ENCODE assay signal across 1 cellular context in genomic region chr3:113212845-113213375, GRCh38.
TF ChIP-seq lines count a peak whose summit lies in the region.

No MANE protein-coding gene starts in this region.

TF ChIP-seq in SK-N-SH, 30 proteins besides CTCF, POLR2A, EP300 and RAD21 (continued from another document):
- no peak for TF ChIP-seq FOXM1 (IDR thresholded peaks at IDR 0.05; ENCODE audit: low read depth)
- no peak for TF ChIP-seq YY1 (IDR thresholded peaks at IDR 0.05; ENCODE audit: low read depth)
- TF ChIP-seq, protein P1, sequence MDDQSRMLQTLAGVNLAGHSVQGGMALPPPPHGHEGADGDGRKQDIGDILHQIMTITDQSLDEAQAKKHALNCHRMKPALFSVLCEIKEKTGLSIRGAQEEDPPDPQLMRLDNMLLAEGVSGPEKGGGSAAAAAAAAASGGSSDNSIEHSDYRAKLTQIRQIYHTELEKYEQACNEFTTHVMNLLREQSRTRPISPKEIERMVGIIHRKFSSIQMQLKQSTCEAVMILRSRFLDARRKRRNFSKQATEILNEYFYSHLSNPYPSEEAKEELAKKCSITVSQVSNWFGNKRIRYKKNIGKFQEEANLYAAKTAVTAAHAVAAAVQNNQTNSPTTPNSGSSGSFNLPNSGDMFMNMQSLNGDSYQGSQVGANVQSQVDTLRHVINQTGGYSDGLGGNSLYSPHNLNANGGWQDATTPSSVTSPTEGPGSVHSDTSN (IDR thresholded peaks at IDR 0.05), result no peak
- TF ChIP-seq MXI1 (IDR thresholded peaks at IDR 0.05; ENCODE audit: low read depth, low read length), result no peak
- no peak for TF ChIP-seq TEAD4 (IDR thresholded peaks at IDR 0.05; ENCODE audit: borderline replicate concordance, insufficient read depth)
- no peak for TF ChIP-seq EZH2phosphoT487 (IDR thresholded peaks at IDR 0.05; ENCODE audit: borderline replicate concordance, low read depth)
- TF ChIP-seq, protein P2, sequence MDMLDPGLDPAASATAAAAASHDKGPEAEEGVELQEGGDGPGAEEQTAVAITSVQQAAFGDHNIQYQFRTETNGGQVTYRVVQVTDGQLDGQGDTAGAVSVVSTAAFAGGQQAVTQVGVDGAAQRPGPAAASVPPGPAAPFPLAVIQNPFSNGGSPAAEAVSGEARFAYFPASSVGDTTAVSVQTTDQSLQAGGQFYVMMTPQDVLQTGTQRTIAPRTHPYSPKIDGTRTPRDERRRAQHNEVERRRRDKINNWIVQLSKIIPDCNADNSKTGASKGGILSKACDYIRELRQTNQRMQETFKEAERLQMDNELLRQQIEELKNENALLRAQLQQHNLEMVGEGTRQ (IDR thresholded peaks at IDR 0.05; ENCODE audit: borderline replicate concordance, low read depth, low read length), result no peak
- no peak for TF ChIP-seq ZBTB33 (IDR thresholded peaks at IDR 0.05; ENCODE audit: borderline replicate concordance, low read depth)
- no peak for TF ChIP-seq RCOR1 (IDR thresholded peaks at IDR 0.05; ENCODE audit: low read length)
TF ChIP-seq in SK-N-SH: peak in this region for 0.
